ENCODE assay signal across 17 cellular contexts in genomic region chr5:30690931-30691330, GRCh38.
DNase-seq lines count a peak whose midpoint lies in the region; ATAC-seq and TF ChIP-seq lines count a peak whose summit lies in the region.
"Had no signal": no experiment of that assay in that cellular context is flagged by ENCODE, and none has a peak within 500 bp of the region (broad histone marks: within the 10 kb centered on the region; RNA-seq: fewer than 3 reads in every experiment).

No MANE protein-coding gene starts in this region.

- ATAC-seq in PC-3 (no peak), aorta (ENCODE audit: low FRiP score) (no peak), GM19035 (IDR thresholded peaks at IDR 0.05; ENCODE audit: unreplicated experiment) (no peak)

- CTCF ChIA-PET in PC-3 (lab: Charles Lee): no interaction called here

- H3K9me2 ChIP-seq in PC-3 (replicated peaks; ENCODE audit: low read length): no peaks in the 10 kb centered on the region

- H2AFZ ChIP-seq in PC-3 (ENCODE audit: low read length): no peak overlapping the region

- intact Hi-C loops in PC-3 (cut with micrococcal nuclease): no loop called here
- intact Hi-C loops in aorta (cut with DNase I): no loop called here

- no peak overlapping the region for H3K9ac ChIP-seq in PC-3 (ENCODE audit: low read length)

- H4K20me1 ChIP-seq in PC-3 (ENCODE audit: low read length): no peaks in the 10 kb centered on the region

- H3K27me3 ChIP-seq in PC-3 (ENCODE audit: low read length): 0 out of 2 replicates have a peak, but pooled peaks cover 3% of the 10 kb centered on the region
- peaks cover 0 to 1% of the 10 kb centered on the region in 2 donors for H3K27me3 ChIP-seq in aorta (ENCODE audit: control insufficient read depth in 1 of 2, insufficient read depth in 2 of 2, low read length in 1 of 2)

- peaks cover 4% of the 10 kb centered on the region for H3K27me3 Mint-ChIP-seq in nephron progenitor cell (ENCODE audit: low read depth, poor library complexity)
- H3K27me3 Mint-ChIP-seq: B cell; CD4-positive, alpha-beta T cell; IgD-negative memory B cell had no signal

- 91 to 94% methylated on average over 8 of the region's 8 CpGs for WGBS in aorta, 2 donors

- no peaks in the 10 kb centered on the region for H3K9me3 ChIP-seq in PC-3 (ENCODE audit: low read length)
- no peaks in the 10 kb centered on the region for H3K9me3 ChIP-seq in aorta (ENCODE audit: control insufficient read depth, low read length)

- TF ChIP-seq CTCF in PC-3 (conservative IDR thresholded peaks at IDR 0.05; ENCODE audit: low read depth, low read length) (no peak), nephron progenitor cell (IDR thresholded peaks at IDR 0.05) (no peak)

- no peak overlapping the region for H3K4me3 Mint-ChIP-seq in nephron progenitor cell
- H3K4me3 Mint-ChIP-seq: B cell; CD4-positive, alpha-beta T cell; IgD-negative memory B cell had no signal

- H3K4me3 ChIP-seq in PC-3 (ENCODE audit: low read length) (no peak overlapping the region), aorta (ENCODE audit: low read length in 2 of 2) (no peak overlapping the region)

- no peaks in the 10 kb centered on the region for H3K79me2 ChIP-seq in PC-3 (ENCODE audit: low read length)

- DNase-seq in A172 (ENCODE audit: low spot score) (peak; percentile 6), H4 (ENCODE audit: low spot score) (peak; percentile 63), PC-3 (peak; percentile 1), nephron progenitor cell (no peak), aorta (no peak), inferior parietal cortex (ENCODE audit: extremely low spot score) (no peak)
- DNase-seq: C1 segment of cervical spinal cord; Calu3; CD4-positive, alpha-beta T cell; DMS 273 treated with DMSO at 0.1 percent for 48 hours; DMS79 treated with DMSO at 0.1 percent for 48 hours; EL; H7; KG1 had no signal

- POLR2A ChIA-PET in PC-3 (lab: Charles Lee; ENCODE audit: unreplicated experiment): no interaction called here

- H3K4me2 ChIP-seq in PC-3 (ENCODE audit: low read length): no peak overlapping the region

- H3K36me3 ChIP-seq in PC-3 (ENCODE audit: low read depth, low read length) (no peaks in the 10 kb centered on the region), aorta (ENCODE audit: control insufficient read depth in 1 of 2, insufficient read depth in 2 of 2, low read length in 1 of 2) (no peaks in the 10 kb centered on the region)

- no TSS peak for BruUV-seq in PC-3 (replicated peaks; lab: Mats Ljungman, UMichigan)

- H3F3A ChIP-seq in PC-3 (ENCODE audit: low read length, unreplicated experiment): no peaks in the 10 kb centered on the region

- H3K27ac ChIP-seq in PC-3 (ENCODE audit: low read length) (no peak overlapping the region), aorta (ENCODE audit: low read depth in 1 of 2, low read length in 2 of 2) (no peak overlapping the region)

- H3K27ac Mint-ChIP-seq in nephron progenitor cell: peak overlapping the region; percentile 29
- H3K27ac Mint-ChIP-seq: B cell; CD4-positive, alpha-beta T cell; IgD-negative memory B cell had no signal

- H3K4me1 Mint-ChIP-seq in nephron progenitor cell: no peaks in the 10 kb centered on the region
- H3K4me1 Mint-ChIP-seq: B cell, IgD-negative memory B cell had no signal

- H3K36me3 Mint-ChIP-seq in nephron progenitor cell (ENCODE audit: low read depth): no peaks in the 10 kb centered on the region

- H3K4me1 ChIP-seq in PC-3 (ENCODE audit: insufficient read depth, low read length) (no peaks in the 10 kb centered on the region), aorta (ENCODE audit: control insufficient read depth in 1 of 2, insufficient read depth in 2 of 2, low read length in 2 of 2) (no peaks in the 10 kb centered on the region)

- H3K9me3 Mint-ChIP-seq in nephron progenitor cell: no peaks in the 10 kb centered on the region

Comparison
In these comparisons a context has a peak if more than half of its experiments do, and no peak if none do; other contexts are left out.
1. DNase-seq: peak in A172 (single experiment), H4 (single experiment) and PC-3 (single experiment); none in nephron progenitor cell (single experiment), aorta (0 of 2) and inferior parietal cortex (single experiment).